8 cellular contexts compared by ENCODE assay signal in genomic region chr6:87929843-87930288, GRCh38.
DNase-seq lines count a peak whose midpoint lies in the region; ATAC-seq and TF ChIP-seq lines count a peak whose summit lies in the region.

No MANE protein-coding gene starts in this region.

- POLR2A ChIA-PET in activated B cell treated with CpG ODN at 0.5 μM for 24 hours (lab: Charles Lee), result interaction anchor here (1.5 kb wide), 1 partner anchor 308 kb away, joined by 6 read pairs; no protein-coding TSS in a partner anchor

- H3K36me3 Mint-ChIP-seq in activated B cell treated with CpG ODN at 0.5 μM for 24 hours (ENCODE audit: low read depth), result no peaks in the 10 kb centered on the region

- no peaks in the 10 kb centered on the region for H3K9me3 Mint-ChIP-seq in activated B cell treated with CpG ODN at 0.5 μM for 24 hours

- CTCF ChIA-PET in activated B cell treated with CpG ODN at 0.5 μM for 24 hours (lab: Charles Lee), result interaction anchor here (0.7 to 7.0 kb wide), 14 partner anchors 18 to 941 kb away, joined by 3 to 78 read pairs (median 5); partner anchors contain the start of gene CNR1

- ATAC-seq in GM19035 (IDR thresholded peaks at IDR 0.05; ENCODE audit: unreplicated experiment) (peak; percentile 63), HG03175 (IDR thresholded peaks at IDR 0.05; ENCODE audit: unreplicated experiment) (peak; percentile 55), activated B cell treated with CpG ODN at 0.5 μM for 24 hours (ENCODE audit: low read depth) (peak; percentile 77)

- H3K27me3 ChIP-seq in BLaER1, result no peaks in the 10 kb centered on the region

- intact Hi-C loops in activated B cell treated with CpG ODN at 0.5 μM for 24 hours (cut with micrococcal nuclease), result loop anchor here (1.0 to 10.0 kb wide), 13 partner anchors 98 to 940 kb away; partner anchors contain the start of genes CFAP206 and CNR1

- H3K36me3 ChIP-seq in BLaER1, result no peaks in the 10 kb centered on the region

- no peak overlapping the region for H3K9ac ChIP-seq in BLaER1

- no peak overlapping the region for H3K27ac Mint-ChIP-seq in activated B cell treated with CpG ODN at 0.5 μM for 24 hours

- H3K4me3 Mint-ChIP-seq in activated B cell treated with CpG ODN at 0.5 μM for 24 hours, result no peak overlapping the region

- H3K4me1 ChIP-seq in BLaER1, result peaks cover 69% of the 10 kb centered on the region

- DNase-seq in NCI-H2227 treated with DMSO at 0.1 percent for 48 hours (lab: John Stamatoyannopoulos, UW) (peak; percentile 61), activated B cell treated with CpG ODN at 0.5 μM for 24 hours (peak; percentile 49), cerebellar nuclear complex (lab: John Stamatoyannopoulos, UW) (peak; percentile 20 to 81), kidney tubule cell (ENCODE audit: low spot score) (peak; percentile 86)
- DNase-seq in stimulated activated CD4-positive, alpha-beta T cell treated with anti-CD3 and anti-CD28 coated beads, Interleukin-2, amount 100 ng/mL, for 4 hours (ENCODE audit: low read depth), result peak; percentile 19

- peak overlapping the region; percentile 23; the same call in 1 of the 2 replicates for H3K4me2 ChIP-seq in BLaER1

- TF ChIP-seq CTCF in activated B cell treated with CpG ODN at 0.5 μM for 24 hours (IDR thresholded peaks at IDR 0.05), result peak; percentile 32

- peaks cover 30% of the 10 kb centered on the region for H3K4me1 Mint-ChIP-seq in activated B cell treated with CpG ODN at 0.5 μM for 24 hours

- no peak overlapping the region for H3K4me3 ChIP-seq in BLaER1

- no peaks in the 10 kb centered on the region for H3K9me3 ChIP-seq in BLaER1

- no peak overlapping the region for H3K27ac ChIP-seq in BLaER1

- no peaks in the 10 kb centered on the region for H3K27me3 Mint-ChIP-seq in activated B cell treated with CpG ODN at 0.5 μM for 24 hours

- no peaks in the 10 kb centered on the region for H4K20me1 ChIP-seq in BLaER1

Comparison
In these comparisons a context has a peak if more than half of its experiments do, and no peak if none do; other contexts are left out.
1. DNase-seq: peak in every context shown above with its lines; median percentile 86 in kidney tubule cell; 61 in NCI-H2227 treated with DMSO at 0.1 percent for 48 hours; 50 in cerebellar nuclear complex; 49 in activated B cell treated with CpG ODN at 0.5 μM for 24 hours; 19 in stimulated activated CD4-positive, alpha-beta T cell treated with anti-CD3 and anti-CD28 coated beads, Interleukin-2, amount 100 ng/mL, for 4 hours.